ENCODE assay signal across 12 cellular contexts in the genomic region with DNA sequence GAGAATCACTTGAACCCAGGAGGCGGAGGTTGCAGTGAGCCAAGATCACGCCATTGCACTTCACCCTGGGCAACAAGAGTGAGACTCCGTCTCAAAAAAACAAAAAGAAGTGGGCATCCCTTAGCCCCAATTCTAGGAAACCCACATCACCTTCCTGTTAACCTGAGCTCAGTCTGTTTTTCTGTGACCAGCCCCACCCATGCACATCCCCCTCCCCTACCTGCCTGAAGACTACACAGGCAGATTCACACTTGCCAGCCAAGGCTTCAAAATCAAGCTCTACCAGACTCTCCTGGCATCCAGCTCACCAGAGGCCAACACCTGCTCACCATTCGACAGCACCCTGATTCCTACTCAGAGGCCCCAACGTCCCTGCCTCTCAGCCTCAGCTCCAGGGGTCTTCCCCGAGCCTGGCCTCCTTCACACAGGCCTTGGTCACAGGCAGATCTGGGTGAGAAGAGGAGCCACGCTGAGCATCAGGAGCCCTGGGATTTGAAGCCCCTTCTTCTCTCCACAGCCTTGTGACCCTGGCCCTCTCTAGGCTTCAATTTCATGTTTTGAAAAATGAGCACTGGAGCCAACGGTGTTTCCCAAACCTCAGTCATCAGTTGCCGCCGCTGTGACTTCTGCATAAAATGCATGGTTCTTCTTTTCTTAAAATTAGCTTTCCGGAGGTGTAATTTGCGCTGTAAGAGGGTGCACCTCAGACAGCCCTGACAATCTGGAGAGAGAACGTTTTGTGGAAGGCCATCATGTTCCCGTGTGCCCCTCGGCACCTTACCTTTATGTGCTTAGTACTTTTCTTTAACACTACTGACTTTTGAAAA. TPM values are rescaled to one million over a fixed set of nuclear protein-coding genes. Genes with fewer than 3 reads are reported as not detected.
"Had no signal": no experiment of that assay in that cellular context is flagged by ENCODE, and none has a peak within 500 bp of the region (broad histone marks: within the 10 kb centered on the region; RNA-seq: fewer than 3 reads in every experiment).

No MANE protein-coding gene starts in this region.

- H3K36me3 Mint-ChIP-seq: memory B cell had no signal

- H3K27me3 Mint-ChIP-seq: memory B cell had no signal

- H3K9me3 Mint-ChIP-seq: endodermal cell, memory B cell, neural crest cell had no signal

- DNase-seq: activated CD4-positive, alpha-beta T cell treated with anti-CD3 and anti-CD28 coated beads, Interleukin-2, amount 50 U/mL, for 4 hours; dermis blood vessel endothelial cell; erythroblast; left lung; ovary; stimulated activated CD4-positive, alpha-beta T cell treated with anti-CD3 and anti-CD28 coated beads, Interleukin-12 subunit alpha, Interleukin-12 subunit beta, amount 100 ng/mL, for 4 hours; stomach; SW 1271 had no signal

- ATAC-seq: left lung had no signal

- H3K4me1 Mint-ChIP-seq: memory B cell had no signal

- H3K4me3 Mint-ChIP-seq: endodermal cell, memory B cell, neural crest cell had no signal

- H3K27ac Mint-ChIP-seq: endodermal cell, memory B cell had no signal

RNA-seq across cellular contexts. Expression of a gene that starts 47.3 kb away (rescaled TPM):
- total RNA-seq: dermis blood vessel endothelial cell, SJSA1 had no signal
